ENCODE assay signal across 14 cellular contexts in the genomic region with DNA sequence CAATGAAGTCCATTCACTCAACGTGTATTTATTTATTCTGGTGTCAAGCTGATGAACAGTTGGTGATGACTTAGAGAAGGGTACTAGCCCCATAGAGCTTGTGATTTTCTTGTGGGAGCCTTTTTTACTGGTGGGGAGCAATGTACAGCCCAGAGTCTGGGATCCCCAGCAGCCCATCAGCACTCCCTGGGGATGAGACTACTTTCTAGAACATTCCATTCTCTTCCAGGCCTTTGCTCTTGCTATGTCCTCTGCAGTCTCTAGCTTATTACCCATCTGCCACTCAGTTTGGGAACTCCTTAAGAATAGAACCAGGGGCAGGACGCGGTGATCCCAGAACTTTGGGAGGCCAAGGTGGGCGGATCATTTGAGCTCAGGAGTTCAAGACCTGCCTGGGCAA. TPM values are rescaled to one million over a fixed set of nuclear protein-coding genes. Genes with fewer than 3 reads are reported as not detected.
DNase-seq lines count a peak whose midpoint lies in the region; ATAC-seq and TF ChIP-seq lines count a peak whose summit lies in the region.
"Had no signal": no experiment of that assay in that cellular context is flagged by ENCODE, and none has a peak within 500 bp of the region (broad histone marks: within the 10 kb centered on the region; RNA-seq: fewer than 3 reads in every experiment).

No MANE protein-coding gene starts in this region.

- peaks cover 82% of the 10 kb centered on the region for H3K4me1 Mint-ChIP-seq in T-helper 1 cell treated with Interleukin-12 subunit alpha and Interleukin-12 subunit beta and Interleukin-4 antibody, amounts not matched to agents 30 μg/mL and 1 μg/mL, for 36 hours (ENCODE audit: low read depth)
- H3K4me1 Mint-ChIP-seq in progenitor cell of endocrine pancreas (ENCODE audit: low read depth) = peaks cover 10% of the 10 kb centered on the region

- no peaks in the 10 kb centered on the region for H3K27me3 Mint-ChIP-seq in T-helper 1 cell treated with Interleukin-12 subunit alpha and Interleukin-12 subunit beta and Interleukin-4 antibody, amounts not matched to agents 30 μg/mL and 1 μg/mL, for 36 hours (ENCODE audit: low read depth)
- H3K27me3 Mint-ChIP-seq in progenitor cell of endocrine pancreas = no peaks in the 10 kb centered on the region

- H3K27ac Mint-ChIP-seq in T-helper 1 cell treated with Interleukin-12 subunit alpha and Interleukin-12 subunit beta and Interleukin-4 antibody, amounts not matched to agents 30 μg/mL and 1 μg/mL, for 36 hours = peak overlapping the region; percentile 61
- H3K27ac Mint-ChIP-seq in progenitor cell of endocrine pancreas = peak overlapping the region; percentile 56

- DNase-seq in T-helper 1 cell = no peak
- no peak for DNase-seq in progenitor cell of endocrine pancreas (ENCODE audit: low spot score, unreplicated experiment)
- DNase-seq in NCI-H1436 (lab: John Stamatoyannopoulos, UW) = no peak
- DNase-seq: foreskin fibroblast; left colon; stimulated activated CD4-positive, alpha-beta T cell treated with anti-CD3 and anti-CD28 coated beads, Interleukin-2, amount 100 ng/mL, for 24 hours; stimulated activated naive CD8-positive, alpha-beta T cell treated with anti-CD3 and anti-CD28 coated beads, Interleukin-15, Interleukin-2, amounts not matched to agents 100 U/mL and 50 U/mL, for 24 hours had no signal

- H3K27ac ChIP-seq in HUES48 (ENCODE audit: low read depth, low read length) = peak overlapping the region; percentile 11
- peak overlapping the region; percentile 14 for H3K27ac ChIP-seq in cingulate gyrus (ENCODE audit: low read depth, low read length)
- H3K27ac ChIP-seq: 22Rv1 had no signal

- no peaks in the 10 kb centered on the region for H3K27me3 ChIP-seq in HUES48 (ENCODE audit: control insufficient read depth, insufficient read depth, low read length)

- H3K9ac ChIP-seq in HUES48 (ENCODE audit: low read depth, low read length) = no peak overlapping the region

- H3K36me3 Mint-ChIP-seq in T-helper 1 cell treated with Interleukin-12 subunit alpha and Interleukin-12 subunit beta and Interleukin-4 antibody, amounts not matched to agents 30 μg/mL and 1 μg/mL, for 36 hours (ENCODE audit: low read depth) = peaks cover 46% of the 10 kb centered on the region
- H3K36me3 Mint-ChIP-seq in progenitor cell of endocrine pancreas (ENCODE audit: insufficient read depth) = peaks cover 2% of the 10 kb centered on the region

- no peak for TF ChIP-seq CTCF in progenitor cell of endocrine pancreas (IDR thresholded peaks at IDR 0.05; ENCODE audit: unreplicated experiment)

- no peak overlapping the region for H3K4me3 ChIP-seq in HUES48 (ENCODE audit: low read depth, low read length)

- no peak overlapping the region for H3K4me3 Mint-ChIP-seq in T-helper 1 cell treated with Interleukin-12 subunit alpha and Interleukin-12 subunit beta and Interleukin-4 antibody, amounts not matched to agents 30 μg/mL and 1 μg/mL, for 36 hours
- no peak overlapping the region for H3K4me3 Mint-ChIP-seq in progenitor cell of endocrine pancreas (ENCODE audit: low read depth)

- peaks cover 74% of the 10 kb centered on the region for H3K36me3 ChIP-seq in HUES48 (ENCODE audit: control insufficient read depth, insufficient read depth, low read length)

- ATAC-seq in HG03565 (IDR thresholded peaks at IDR 0.05; ENCODE audit: unreplicated experiment) (no peak), GM18858 (IDR thresholded peaks at IDR 0.05; ENCODE audit: unreplicated experiment) (no peak)
- ATAC-seq: left colon; Panc1; stimulated activated naive CD8-positive, alpha-beta T cell treated with anti-CD3 and anti-CD28 coated beads, Interleukin-15, Interleukin-2, amounts not matched to agents 100 U/mL and 50 U/mL, for 24 hours had no signal

- H3K9me3 ChIP-seq in HUES48 (ENCODE audit: control insufficient read depth, insufficient read depth, low read length) = no peaks in the 10 kb centered on the region

- H3K9me3 Mint-ChIP-seq in T-helper 1 cell treated with Interleukin-12 subunit alpha and Interleukin-12 subunit beta and Interleukin-4 antibody, amounts not matched to agents 30 μg/mL and 1 μg/mL, for 36 hours = no peaks in the 10 kb centered on the region
- no peaks in the 10 kb centered on the region for H3K9me3 Mint-ChIP-seq in progenitor cell of endocrine pancreas (ENCODE audit: low read depth)

- H3K4me1 ChIP-seq in HUES48 (ENCODE audit: control insufficient read depth, insufficient read depth, low read length) = peaks cover 54% of the 10 kb centered on the region

RNA-seq across cellular contexts. Expression of a gene that starts 11.5 kb away (rescaled TPM):
- 49.7 and 54.7 TPM in 2 replicates for total RNA-seq in progenitor cell of endocrine pancreas
